In the genomic region with DNA sequence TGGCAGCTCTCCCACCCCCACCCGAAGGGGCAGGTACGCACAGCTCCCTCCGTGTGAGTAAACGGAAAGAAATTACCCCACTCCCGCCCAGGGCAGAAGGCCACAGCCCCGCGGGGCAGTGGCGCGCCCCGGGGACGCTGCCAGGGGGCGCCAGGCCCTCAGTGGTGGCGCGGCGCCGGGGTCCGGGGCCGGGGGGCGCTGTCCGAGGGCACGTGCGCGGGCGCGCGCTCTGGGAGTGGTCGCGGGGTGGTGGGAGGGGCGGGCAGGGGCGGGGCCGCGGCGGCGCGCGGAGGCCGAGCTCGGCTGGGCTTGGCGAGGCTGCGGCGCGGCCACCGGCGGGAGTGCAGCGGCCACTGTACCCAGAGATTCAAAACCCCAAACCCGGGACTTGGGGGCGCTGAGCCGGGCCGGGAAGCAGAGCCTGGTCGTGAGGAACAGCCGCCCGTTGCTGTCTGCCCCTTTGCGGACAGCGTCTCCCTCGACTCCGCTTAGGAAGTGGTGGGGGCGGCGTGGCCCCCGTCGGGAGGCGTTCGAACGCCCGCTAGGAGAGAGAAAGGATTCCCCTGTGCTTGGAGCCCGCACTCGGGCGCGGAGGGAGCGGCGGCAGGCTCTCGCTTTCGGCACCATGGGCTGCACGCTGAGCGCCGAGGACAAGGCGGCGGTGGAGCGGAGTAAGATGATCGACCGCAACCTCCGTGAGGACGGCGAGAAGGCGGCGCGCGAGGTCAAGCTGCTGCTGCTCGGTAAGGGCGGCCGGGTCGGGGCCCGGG, we compare ENCODE assay signal across 8 cellular contexts. TPM values are rescaled to one million over a fixed set of nuclear protein-coding genes. Genes with fewer than 3 reads are reported as not detected.
DNase-seq lines count a peak whose midpoint lies in the region; ATAC-seq and TF ChIP-seq lines count a peak whose summit lies in the region.

TSS of gene GNAI1 (plus strand) at position 296 of the 770 bp plus-strand sequence. CDS start at position 626, 330 bp downstream.

- peak within 1 kb of the TSS; percentile 84 for H2BK20ac ChIP-seq in IMR-90 (ENCODE audit: low read depth, low read length)

- CTCF ChIA-PET in IMR-90 (lab: Yijun Ruan, JAX) = interaction anchor here (0.6 to 1.4 kb wide), 11 partner anchors 28 to 290 kb away, joined by 3 to 4 read pairs (median 4); no protein-coding TSS in a partner anchor

- WGBS in IMR-90 (ENCODE audit: extremely low coverage in 2 of 2, insufficient read length in 1 of 2), 2 experiments = 0% methylated on average over 26 of the region's 92 CpGs; no CpG with 5 or more reads in 1 of the 2 experiments
- WGBS in sigmoid colon, 2 donors = 1% methylated on average over 92 of the region's 92 CpGs

- peak within 1 kb of the TSS; percentile 65 for H4K5ac ChIP-seq in IMR-90 (ENCODE audit: low read depth, low read length)

- H4K91ac ChIP-seq in IMR-90 (ENCODE audit: insufficient read depth, low read depth, low read length) = peak within 1 kb of the TSS; percentile 82

- dilution Hi-C loops in IMR-90 (cut with HindIII; ENCODE audit: low sequenced_read_pairs, unreplicated experiment) = no loop called here

- H3K9me1 ChIP-seq in IMR-90 (ENCODE audit: insufficient read depth, low read length) = peaks cover 6% of the 10 kb centered on the region; the same call in 1 of the 2 replicates

- H3K23ac ChIP-seq in IMR-90 (ENCODE audit: low read depth, low read length) = peak within 1 kb of the TSS; percentile 100

- peak within 1 kb of the TSS; percentile 92 for H3K18ac ChIP-seq in IMR-90 (ENCODE audit: low read depth, low read length)

- in situ Hi-C loops in IMR-90 (cut with MboI; ENCODE audit: low sequenced_read_pairs) = loop anchor here (5.0 kb wide), 1 partner anchor 258 kb away; no protein-coding TSS in a partner anchor

- peaks cover 7 to 34% of the 10 kb centered on the region in 2 experiments for H3K79me1 ChIP-seq in IMR-90 (ENCODE audit: low read depth in 1 of 2, low read length in 2 of 2)

- TF ChIP-seq EP300 in sigmoid colon (IDR thresholded peaks at IDR 0.05) = no peak

- TF ChIP-seq CTCF in IMR-90 (conservative IDR thresholded peaks at IDR 0.05; ENCODE audit: low read depth, low read length) = peak; percentile 64
- peak in 2 of 4 experiments; percentile 19 to 31 for TF ChIP-seq CTCF in sigmoid colon (IDR thresholded peaks at IDR 0.05)

- peak; percentile 65 for TF ChIP-seq RAD21 in IMR-90 (IDR thresholded peaks at IDR 0.05; ENCODE audit: low read length)

- ATAC-seq in GM18498 (IDR thresholded peaks at IDR 0.05; ENCODE audit: unreplicated experiment) (peak; percentile 56), IMR-90 (ENCODE audit: low read depth) (peak; percentile 85), GM21528 (IDR thresholded peaks at IDR 0.05; ENCODE audit: low FRiP score, unreplicated experiment) (no peak)

- H2BK15ac ChIP-seq in IMR-90 (ENCODE audit: low read depth, low read length) = peak within 1 kb of the TSS; percentile 62; the same call in 2 of the 3 replicates

- peak within 1 kb of the TSS; percentile 82 for H3K56ac ChIP-seq in IMR-90 (ENCODE audit: extremely low read depth, insufficient read depth, low read length)

- peak; percentile 74 for DNase-seq in IMR-90
- DNase-seq in SK-N-MC (ENCODE audit: low read depth, low spot score) = no peak
- DNase-seq in caudate nucleus (lab: John Stamatoyannopoulos, UW) = peak in 55 of 61 donors; percentile 7 to 94 (median 61)
- peak; percentile 86 for DNase-seq in iPS-NIHi11 (ENCODE audit: low spot score)
- peak; percentile 84 for DNase-seq in sigmoid colon

- peak within 1 kb of the TSS; percentile 58 to 84 for H4K8ac ChIP-seq in IMR-90 (ENCODE audit: low read depth in 2 of 2, low read length in 2 of 2)

- peak within 1 kb of the TSS; percentile 66 for H2AK5ac ChIP-seq in IMR-90 (ENCODE audit: low read depth, low read length)

- no peaks in the 10 kb centered on the region for H3K27me3 ChIP-seq in ACC112 (ENCODE audit: insufficient read depth, low read length)
- H3K27me3 ChIP-seq in IMR-90 (ENCODE audit: control insufficient read depth, insufficient read depth, low read length) = no peaks in the 10 kb centered on the region
- no peaks in the 10 kb centered on the region for H3K27me3 ChIP-seq in sigmoid colon

- H3K4ac ChIP-seq in IMR-90 (ENCODE audit: low read depth, low read length) = peak within 1 kb of the TSS; percentile 95

- H2AFZ ChIP-seq in ACC112 (ENCODE audit: low read length, unreplicated experiment) = peak within 1 kb of the TSS; percentile 91
- peak within 1 kb of the TSS; percentile 95 for H2AFZ ChIP-seq in IMR-90 (replicated peaks; ENCODE audit: low read length, poor library complexity)

- peak within 1 kb of the TSS; percentile 35 for H3K27ac ChIP-seq in ACC112 (ENCODE audit: low read depth, low read length)
- H3K27ac ChIP-seq in IMR-90 (ENCODE audit: insufficient read depth, low read length) = peak within 1 kb of the TSS; percentile 90
- H3K27ac ChIP-seq in SK-N-MC = no peak within 1 kb of the TSS
- H3K27ac ChIP-seq in caudate nucleus (ENCODE audit: low read depth, low read length) = peak within 1 kb of the TSS; percentile 95
- H3K27ac ChIP-seq in sigmoid colon = peak within 1 kb of the TSS; percentile 93 to 99 (median 97)

- peak; percentile 66 for TF ChIP-seq POLR2A in IMR-90 (IDR thresholded peaks at IDR 0.05; ENCODE audit: low read depth, low read length)
- peak; percentile 37 to 44 for TF ChIP-seq POLR2A in sigmoid colon (IDR thresholded peaks at IDR 0.05)

- H2BK5ac ChIP-seq in IMR-90 (ENCODE audit: low read depth, low read length, poor library complexity, severe bottlenecking) = peak within 1 kb of the TSS; percentile 80

- H3K4me3 ChIP-seq in ACC112 (ENCODE audit: low read depth, low read length) = peak within 1 kb of the TSS; percentile 97
- peak within 1 kb of the TSS; percentile 98 for H3K4me3 ChIP-seq in IMR-90 (ENCODE audit: insufficient read depth, low read depth, low read length)
- peak within 1 kb of the TSS; percentile 84 for H3K4me3 ChIP-seq in SK-N-MC
- peak within 1 kb of the TSS; percentile 90 to 99 (median 92) for H3K4me3 ChIP-seq in sigmoid colon

- intact Hi-C loops in IMR-90 (cut with micrococcal nuclease) = loop anchor here (1.0 to 5.0 kb wide), 5 partner anchors 37 to 525 kb away; no protein-coding TSS in a partner anchor
- intact Hi-C loops in sigmoid colon (cut with DNase I) = loop anchor here (2.0 to 5.0 kb wide), 3 partner anchors 88 to 258 kb away; no protein-coding TSS in a partner anchor

- peaks cover 26% of the 10 kb centered on the region; the same call in 1 of the 2 replicates for H4K20me1 ChIP-seq in IMR-90 (ENCODE audit: insufficient read depth, low read length)

- peak within 1 kb of the TSS; percentile 93 for H2AK9ac ChIP-seq in IMR-90 (replicated peaks; ENCODE audit: low read depth, low read length, poor library complexity)

- H3K36me3 ChIP-seq in ACC112 (ENCODE audit: insufficient read depth, low read length) (no peaks in the 10 kb centered on the region), IMR-90 (ENCODE audit: control insufficient read depth, insufficient read depth, low read length) (no peaks in the 10 kb centered on the region), SK-N-MC (ENCODE audit: insufficient read depth, low read length) (no peaks in the 10 kb centered on the region), sigmoid colon (no peaks in the 10 kb centered on the region)

- peak within 1 kb of the TSS; percentile 99 for H3K14ac ChIP-seq in IMR-90 (replicated peaks; ENCODE audit: low read depth, low read length)

- peak within 1 kb of the TSS; percentile 86 for H2BK120ac ChIP-seq in IMR-90 (ENCODE audit: low read depth, low read length)

- BruUV-seq in IMR-90 (replicated peaks; lab: Mats Ljungman, UMichigan) = no TSS peak

- H3K4me2 ChIP-seq in IMR-90 (ENCODE audit: low read depth, low read length) = peak within 1 kb of the TSS; percentile 94

- POLR2A ChIA-PET in IMR-90 (lab: Charles Lee; ENCODE audit: unreplicated experiment) = interaction anchor here (0.6 kb wide), 4 partner anchors 99 to 527 kb away, joined by 3 to 9 read pairs (median 6); no protein-coding TSS in a partner anchor

- peaks cover 30% of the 10 kb centered on the region for H3K4me1 ChIP-seq in ACC112 (ENCODE audit: control insufficient read depth, insufficient read depth, low read length, unreplicated experiment)
- peaks cover 8% of the 10 kb centered on the region for H3K4me1 ChIP-seq in IMR-90 (ENCODE audit: control insufficient read depth, insufficient read depth, low read length)
- peaks cover 0 to 34% (median 29%) of the 10 kb centered on the region in 4 donors for H3K4me1 ChIP-seq in sigmoid colon

- H3K9me3 ChIP-seq in IMR-90 (ENCODE audit: control insufficient read depth, insufficient read depth, low read length) (no peaks in the 10 kb centered on the region), SK-N-MC (ENCODE audit: low read depth, low read length) (no peaks in the 10 kb centered on the region), sigmoid colon (no peaks in the 10 kb centered on the region)

- H3K79me2 ChIP-seq in ACC112 (ENCODE audit: control insufficient read depth, insufficient read depth, low read length, unreplicated experiment) = peaks cover 39% of the 10 kb centered on the region

- H3K9ac ChIP-seq in IMR-90 (ENCODE audit: low read depth, low read length) = peak within 1 kb of the TSS; percentile 97
- peak within 1 kb of the TSS; percentile 73 for H3K9ac ChIP-seq in SK-N-MC (ENCODE audit: insufficient read length)

TF ChIP-seq in IMR-90, 13 proteins besides CTCF, POLR2A, EP300 and RAD21 (continues in another document):
- peak; percentile 94 for TF ChIP-seq BHLHE40 (IDR thresholded peaks at IDR 0.05; ENCODE audit: low read depth, low read length)
- peak; percentile 43; the same call in 1 of the 2 replicates for TF ChIP-seq MAZ (IDR thresholded peaks at IDR 0.05; ENCODE audit: borderline replicate concordance, low read depth, low read length)
- TF ChIP-seq, protein P1, sequence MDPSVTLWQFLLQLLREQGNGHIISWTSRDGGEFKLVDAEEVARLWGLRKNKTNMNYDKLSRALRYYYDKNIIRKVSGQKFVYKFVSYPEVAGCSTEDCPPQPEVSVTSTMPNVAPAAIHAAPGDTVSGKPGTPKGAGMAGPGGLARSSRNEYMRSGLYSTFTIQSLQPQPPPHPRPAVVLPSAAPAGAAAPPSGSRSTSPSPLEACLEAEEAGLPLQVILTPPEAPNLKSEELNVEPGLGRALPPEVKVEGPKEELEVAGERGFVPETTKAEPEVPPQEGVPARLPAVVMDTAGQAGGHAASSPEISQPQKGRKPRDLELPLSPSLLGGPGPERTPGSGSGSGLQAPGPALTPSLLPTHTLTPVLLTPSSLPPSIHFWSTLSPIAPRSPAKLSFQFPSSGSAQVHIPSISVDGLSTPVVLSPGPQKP (IDR thresholded peaks at IDR 0.05; ENCODE audit: borderline replicate concordance, low read depth, low read length) = no peak
- TF ChIP-seq SMC3 (IDR thresholded peaks at IDR 0.05; ENCODE audit: low read depth, low read length) = peak; percentile 52; the same call in 1 of the 2 replicates

RNA-seq across cellular contexts. Expression of gene GNAI1, which starts in this region (rescaled TPM):
- total RNA-seq in IMR-90 (2012; rRNA removed) = 26.5 and 44.2 TPM in 2 replicates
- polyA plus RNA-seq in IMR-90 (2012; rRNA removed) = 17.2 and 21.1 TPM in 2 replicates
- polyA plus RNA-seq in IMR-90 (2012; cell fraction: cytosol; rRNA removed) = 5.6 and 5.7 TPM in 2 replicates
- 2.7 and 9.7 TPM in 2 replicates for polyA plus RNA-seq in IMR-90 (2012; cell fraction: nucleus; rRNA removed; ENCODE audit: low replicate concordance)
- 10 to 100 TPM; 50.9 to 98.9 (median 61.0) TPM for total RNA-seq in sigmoid colon
- polyA plus RNA-seq in sigmoid colon = 10 to 100 TPM in 2 of 3 donors, 1 to 10 TPM in 1; 8.8 to 15.0 (median 11.7) TPM
